In genomic region chr2:8644605-8645175, GRCh38 we compare ENCODE assay signal across 11 cellular contexts. TPM values are rescaled to one million over a fixed set of nuclear protein-coding genes. Genes with fewer than 3 reads are reported as not detected.
A peak's percentile ranks its signal among the peaks of the same experiment; 100 is the strongest.
DNase-seq lines count a peak whose midpoint lies in the region; ATAC-seq and TF ChIP-seq lines count a peak whose summit lies in the region.
"Had no signal": no experiment of that assay in that cellular context is flagged by ENCODE, and none has a peak within 500 bp of the region (broad histone marks: within the 10 kb centered on the region; RNA-seq: fewer than 3 reads in every experiment).

No MANE protein-coding gene starts in this region.

- no peak overlapping the region for H2BK5ac ChIP-seq in H9 (ENCODE audit: insufficient read length, low read length)

- H3K27me3 Mint-ChIP-seq in H9 (ENCODE audit: low read depth) = peaks cover 2% of the 10 kb centered on the region
- no peaks in the 10 kb centered on the region for H3K27me3 Mint-ChIP-seq in type B pancreatic cell
- H3K27me3 Mint-ChIP-seq: stimulated activated naive CD8-positive, alpha-beta T cell treated with anti-CD3 and anti-CD28 coated beads, Interleukin-15, Interleukin-2, amounts not matched to agents 100 ng/mL and 50 ng/mL, for 24 hours had no signal

- H2AK5ac ChIP-seq in H9 (ENCODE audit: insufficient read length, low read length) = no peak overlapping the region

- H3K23me2 ChIP-seq in H9 (ENCODE audit: insufficient read length, low read depth, low read length, poor library complexity, severe bottlenecking) = no peaks in the 10 kb centered on the region

- ATAC-seq in HG03520 (IDR thresholded peaks at IDR 0.05; ENCODE audit: unreplicated experiment) = no peak

- no CpG with 5 or more reads among the region's 19 CpGs for WGBS in H9 (ENCODE audit: extremely low coverage, insufficient read length, low lambda C conversion rate)
- 91 to 93% methylated on average over 2 to 18 of the region's 19 CpGs for WGBS in transverse colon (ENCODE audit: low coverage in 1 of 2), 2 donors

- TF ChIP-seq CTCF in H9 (conservative IDR thresholded peaks at IDR 0.05) (peak; percentile 40; the same call in 2 of the 3 replicates), OCI-LY7 (conservative IDR thresholded peaks at IDR 0.05; ENCODE audit: low read length) (peak; percentile 32; the same call in 1 of the 2 replicates), type B pancreatic cell (conservative IDR thresholded peaks at IDR 0.05) (no peak), transverse colon (IDR thresholded peaks at IDR 0.05) (no peak)

- no peak overlapping the region for H2AFZ ChIP-seq in H9 (ENCODE audit: low read length)
- H2AFZ ChIP-seq in OCI-LY7 (ENCODE audit: low read length) = no peak overlapping the region

- no peak overlapping the region for H4K5ac ChIP-seq in H9 (ENCODE audit: insufficient read length, low read depth, low read length)

- H3K4me3 Mint-ChIP-seq in H9 (no peak overlapping the region), type B pancreatic cell (no peak overlapping the region)
- H3K4me3 Mint-ChIP-seq: activated T-cell treated with anti-CD3 and anti-CD28 coated beads, Interleukin-2, amount 50 U/mL, for 72 hours; stimulated activated naive CD8-positive, alpha-beta T cell treated with anti-CD3 and anti-CD28 coated beads, Interleukin-15, Interleukin-2, amounts not matched to agents 100 ng/mL and 50 ng/mL, for 24 hours had no signal

- H3K9me3 ChIP-seq in H9 (ENCODE audit: control insufficient read depth, low read depth, low read length) = no peaks in the 10 kb centered on the region
- peaks cover 14% of the 10 kb centered on the region for H3K9me3 ChIP-seq in OCI-LY7 (ENCODE audit: low read length)
- H3K9me3 ChIP-seq in transverse colon = no peaks in the 10 kb centered on the region
- H3K9me3 ChIP-seq: MG63 had no signal

- H3K36me3 Mint-ChIP-seq in H9 (ENCODE audit: insufficient read depth in 1 of 3, low read depth in 3 of 3) (peaks cover 0 to 8% (median 0%) of the 10 kb centered on the region in 3 experiments; a peak in 4 of 7 replicates), type B pancreatic cell (no peaks in the 10 kb centered on the region)

- H3K9me2 ChIP-seq in OCI-LY7 (ENCODE audit: insufficient read depth, low read length) = no peaks in the 10 kb centered on the region

- no peak overlapping the region for H4K8ac ChIP-seq in H9 (replicated peaks; ENCODE audit: insufficient read length, low read depth, low read length)

- DNase-seq in H9 (peak; percentile 51), OCI-LY7 (ENCODE audit: low spot score) (no peak), cardiac septum (ENCODE audit: low spot score) (peak; percentile 91), posterior vena cava (ENCODE audit: low spot score) (peak; percentile 80), type B pancreatic cell (ENCODE audit: extremely low spot score, unreplicated experiment) (no peak), transverse colon (no peak), NCI-H69 (lab: John Stamatoyannopoulos, UW) (no peak)
- DNase-seq: activated T-cell treated with anti-CD3 and anti-CD28 coated beads, Interleukin-2, amount 50 U/mL, for 72 hours; MG63 had no signal

- no peak for TF ChIP-seq EP300 in transverse colon (IDR thresholded peaks at IDR 0.05; ENCODE audit: low read depth)

- no peak overlapping the region for H3K18ac ChIP-seq in H9 (ENCODE audit: insufficient read length, low read depth, low read length)

- in situ Hi-C loops in transverse colon (cut with MboI; ENCODE audit: low pct_ligation_motif_present in 1 of 4, low pct_unique_long_range_greater_than_20kb in 1 of 4, low sequenced_read_pairs in 3 of 4) = no loop called here

- no peak overlapping the region for H3K27ac ChIP-seq in H9 (ENCODE audit: insufficient read length, low read depth, low read length)
- no peak overlapping the region for H3K27ac ChIP-seq in OCI-LY7 (ENCODE audit: low read depth, low read length, poor library complexity, severe bottlenecking)
- no peak overlapping the region for H3K27ac ChIP-seq in transverse colon

- H3K4me2 ChIP-seq in H9 (ENCODE audit: insufficient read depth, insufficient read length, low read length) (no peak overlapping the region), OCI-LY7 (ENCODE audit: low read length) (no peak overlapping the region)

- H4K91ac ChIP-seq in H9 (ENCODE audit: insufficient read length, low read depth, low read length) = no peak overlapping the region

- no peak overlapping the region for H3K9ac ChIP-seq in H9 (ENCODE audit: extremely low read depth, insufficient read length, low read length)

- no peak overlapping the region for H2BK20ac ChIP-seq in H9 (ENCODE audit: low read depth, low read length, poor library complexity, severe bottlenecking)

- no peak overlapping the region for H2BK120ac ChIP-seq in H9 (ENCODE audit: low read depth, low read length, poor library complexity, severe bottlenecking)

- no peak overlapping the region for H3K4ac ChIP-seq in H9 (ENCODE audit: low read depth, low read length)

- H3K23ac ChIP-seq in H9 (ENCODE audit: insufficient read length, low read depth, low read length) = no peak overlapping the region

- H2BK15ac ChIP-seq in H9 (ENCODE audit: low read depth, low read length) = no peak overlapping the region

- H3K56ac ChIP-seq in H9 (ENCODE audit: insufficient read length, low read depth, low read length) = no peak overlapping the region

- no peaks in the 10 kb centered on the region for H3K79me1 ChIP-seq in H9 (ENCODE audit: insufficient read depth, low read depth, low read length, poor library complexity, severe bottlenecking)

- no peak overlapping the region for H2BK12ac ChIP-seq in H9 (ENCODE audit: insufficient read length, low read depth, low read length)

- no peak overlapping the region for H3K14ac ChIP-seq in H9 (ENCODE audit: insufficient read depth, low read length)

- no peaks in the 10 kb centered on the region for H3K36me3 ChIP-seq in OCI-LY7 (ENCODE audit: insufficient read depth, low read length)
- H3K36me3 ChIP-seq in transverse colon = no peaks in the 10 kb centered on the region
- H3K36me3 ChIP-seq: MG63 had no signal

- H3K4me1 Mint-ChIP-seq in H9 = peaks cover 34 to 46% of the 10 kb centered on the region in 2 experiments
- peaks cover 33% of the 10 kb centered on the region for H3K4me1 Mint-ChIP-seq in type B pancreatic cell (ENCODE audit: unreplicated experiment)

- H3K79me2 ChIP-seq in H9 (ENCODE audit: insufficient read depth, low read length) = no peaks in the 10 kb centered on the region
- no peaks in the 10 kb centered on the region for H3K79me2 ChIP-seq in OCI-LY7 (ENCODE audit: insufficient read depth, low read depth, low read length)

- no TSS peak for BruUV-seq in OCI-LY7 (replicated peaks; lab: Mats Ljungman, UMichigan)

- H3T11ph ChIP-seq in H9 (ENCODE audit: low read length) = no peak overlapping the region

- no peaks in the 10 kb centered on the region for H3K27me3 ChIP-seq in H9 (ENCODE audit: insufficient read depth, low read length)
- H3K27me3 ChIP-seq in transverse colon = no peaks in the 10 kb centered on the region
- H3K27me3 ChIP-seq: MG63 had no signal

- no peak overlapping the region for H3K4me3 ChIP-seq in OCI-LY7 (ENCODE audit: low read depth, low read length, poor library complexity, severe bottlenecking)
- H3K4me3 ChIP-seq in transverse colon = no peak overlapping the region
- H3K4me3 ChIP-seq: MG63 had no signal

- POLR2A ChIA-PET in OCI-LY7 (lab: Charles Lee) = no interaction called here

- intact Hi-C loops in OCI-LY7 (cut with micrococcal nuclease; ENCODE audit: unreplicated experiment) = no loop called here
- intact Hi-C loops in cardiac septum (cut with DNase I) = no loop called here
- intact Hi-C loops in posterior vena cava (cut with DNase I) = no loop called here
- intact Hi-C loops in transverse colon (cut with DNase I; ENCODE audit: low total_unique reads) = no loop called here

- CTCF ChIA-PET in OCI-LY7 (lab: Charles Lee; ENCODE audit: unreplicated experiment) = no interaction called here

- H3K27ac Mint-ChIP-seq in H9 (no peak overlapping the region), type B pancreatic cell (no peak overlapping the region)
- H3K27ac Mint-ChIP-seq: activated T-cell treated with anti-CD3 and anti-CD28 coated beads, Interleukin-2, amount 50 U/mL, for 72 hours; stimulated activated naive CD8-positive, alpha-beta T cell treated with anti-CD3 and anti-CD28 coated beads, Interleukin-15, Interleukin-2, amounts not matched to agents 100 ng/mL and 50 ng/mL, for 24 hours had no signal

- peaks cover 6% of the 10 kb centered on the region; the same call in 1 of the 2 replicates for H3K4me1 ChIP-seq in H9 (ENCODE audit: insufficient read depth, low read length)
- H3K4me1 ChIP-seq in OCI-LY7 (ENCODE audit: insufficient read depth, low read length, poor library complexity, severe bottlenecking) = no peaks in the 10 kb centered on the region
- no peaks in the 10 kb centered on the region for H3K4me1 ChIP-seq in transverse colon

- H3K9me3 Mint-ChIP-seq in H9 (peaks cover 3 to 9% of the 10 kb centered on the region in 2 experiments), type B pancreatic cell (no peaks in the 10 kb centered on the region)
- H3K9me3 Mint-ChIP-seq: activated T-cell treated with anti-CD3 and anti-CD28 coated beads, Interleukin-2, amount 50 U/mL, for 72 hours had no signal

- no peak for TF ChIP-seq POLR2A in transverse colon (IDR thresholded peaks at IDR 0.05)

- H4K20me1 ChIP-seq in H9 (ENCODE audit: control insufficient read depth, insufficient read depth, insufficient read length) (no peaks in the 10 kb centered on the region), OCI-LY7 (ENCODE audit: insufficient read depth, low read length) (no peaks in the 10 kb centered on the region)

RNA-seq across cellular contexts. Expression of gene ID2, which starts 37.2 kb away (rescaled TPM):
- 48.0 and 48.6 TPM in 2 replicates for total RNA-seq in H9 (2021)
- total RNA-seq in OCI-LY7 (2014; rRNA removed; shearing (Covaris generic)) = 439 and 498 TPM in 2 replicates
- 69.8 and 79.3 TPM in 2 replicates for total RNA-seq in OCI-LY7 (2022)
- 35.1 TPM for total RNA-seq in cardiac septum
- total RNA-seq in posterior vena cava = 100 to 1,000 TPM in 1 of 2 donors, 10 to 100 TPM in 1; 82.2 to 135 TPM
- 194 and 310 TPM in 2 replicates for total RNA-seq in type B pancreatic cell (ENCODE audit: low replicate concordance)
- total RNA-seq in transverse colon = 100 to 1,000 TPM; 329 to 437 (median 382) TPM

Comparison
In these comparisons a context has a peak if more than half of its experiments do, and no peak if none do; other contexts are left out.
1. DNase-seq: peak in H9 (single experiment), cardiac septum (single experiment) and posterior vena cava (single experiment); none in OCI-LY7 (single experiment), type B pancreatic cell (single experiment), transverse colon (single experiment) and NCI-H69 (single experiment).
2. CTCF ChIP-seq: peak in H9 (single experiment) and OCI-LY7 (single experiment); none in type B pancreatic cell (single experiment) and transverse colon (0 of 5).